ENCODE assay signal across 12 cellular contexts in genomic region chr2:217996345-217996744, GRCh38. TPM values are rescaled to one million over a fixed set of nuclear protein-coding genes. Genes with fewer than 3 reads are reported as not detected.
DNase-seq lines count a peak whose midpoint lies in the region; ATAC-seq and TF ChIP-seq lines count a peak whose summit lies in the region.
"Had no signal": no experiment of that assay in that cellular context is flagged by ENCODE, and none has a peak within 500 bp of the region (broad histone marks: within the 10 kb centered on the region; RNA-seq: fewer than 3 reads in every experiment).

No MANE protein-coding gene starts in this region.

- CTCF ChIA-PET in IMR-90 (lab: Yijun Ruan, JAX), result no interaction called here

- H3K4ac ChIP-seq in IMR-90 (ENCODE audit: low read depth, low read length), result peak overlapping the region; percentile 92

- WGBS in IMR-90 (ENCODE audit: extremely low coverage in 2 of 2, insufficient read length in 1 of 2), 2 experiments, result 20% methylated on average over 3 of the region's 5 CpGs; no CpG with 5 or more reads in 1 of the 2 experiments
- 45 to 62% methylated on average over 4 to 5 of the region's 5 CpGs for WGBS in tibial nerve, 2 donors

- peak overlapping the region; percentile 94 for H2BK5ac ChIP-seq in IMR-90 (ENCODE audit: low read depth, low read length, poor library complexity, severe bottlenecking)

- peaks cover 52% of the 10 kb centered on the region for H3K4me1 ChIP-seq in IMR-90 (ENCODE audit: control insufficient read depth, insufficient read depth, low read length)
- peaks cover 0 to 66% (median 21%) of the 10 kb centered on the region in 4 donors for H3K4me1 ChIP-seq in tibial nerve

- H3K36me3 ChIP-seq in IMR-90 (ENCODE audit: control insufficient read depth, insufficient read depth, low read length), result peaks cover 5% of the 10 kb centered on the region; the same call in 1 of the 2 replicates
- no peaks in the 10 kb centered on the region for H3K36me3 ChIP-seq in tibial nerve

- intact Hi-C loops in IMR-90 (cut with micrococcal nuclease), result no loop called here

- TF ChIP-seq CTCF in IMR-90 (conservative IDR thresholded peaks at IDR 0.05; ENCODE audit: low read depth, low read length), result no peak
- TF ChIP-seq CTCF in cardiac fibroblast (IDR thresholded peaks at IDR 0.05; ENCODE audit: low read depth, low read length), result no peak
- no peak for TF ChIP-seq CTCF in tibial nerve (IDR thresholded peaks at IDR 0.05)

- peak overlapping the region; percentile 15 for H3K4me2 ChIP-seq in IMR-90 (ENCODE audit: low read depth, low read length)

- in situ Hi-C loops in IMR-90 (cut with MboI; ENCODE audit: low sequenced_read_pairs), result no loop called here

- TF ChIP-seq POLR2A in IMR-90 (IDR thresholded peaks at IDR 0.05; ENCODE audit: low read depth, low read length) (no peak), tibial nerve (IDR thresholded peaks at IDR 0.05) (no peak)

- H4K20me1 ChIP-seq in IMR-90 (ENCODE audit: insufficient read depth, low read length), result peaks cover 24% of the 10 kb centered on the region; the same call in 1 of the 2 replicates

- peak overlapping the region; percentile 54 for H3K18ac ChIP-seq in IMR-90 (ENCODE audit: low read depth, low read length)

- ATAC-seq in IMR-90 (ENCODE audit: low read depth) (peak; percentile 56), HG02981 (IDR thresholded peaks at IDR 0.05; ENCODE audit: unreplicated experiment) (no peak), HG03354 (IDR thresholded peaks at IDR 0.05; ENCODE audit: poor library complexity, severe bottlenecking, unreplicated experiment) (no peak)
- ATAC-seq: activated CD8-positive, alpha-beta memory T cell treated with anti-CD3 and anti-CD28 coated beads, Interleukin-2, amount 10 ng/mL, durations not matched to agents 7 days and 5 days; stimulated activated naive CD8-positive, alpha-beta T cell treated with anti-CD3 and anti-CD28 coated beads, Interleukin-15, Interleukin-2, amounts not matched to agents 100 U/mL and 50 U/mL, for 24 hours had no signal

- TF ChIP-seq EP300 in tibial nerve (IDR thresholded peaks at IDR 0.05), result no peak

- no peaks in the 10 kb centered on the region for H3K27me3 ChIP-seq in IMR-90 (ENCODE audit: control insufficient read depth, insufficient read depth, low read length)
- no peaks in the 10 kb centered on the region for H3K27me3 ChIP-seq in tibial nerve

- H3K27ac ChIP-seq in IMR-90 (ENCODE audit: insufficient read depth, low read length) (peak overlapping the region; percentile 81), tibial nerve (peak overlapping the region in 3 of 4 donors; percentile 9 to 83 (median 76))

- peak overlapping the region; percentile 96 for H2AK9ac ChIP-seq in IMR-90 (replicated peaks; ENCODE audit: low read depth, low read length, poor library complexity)

- peak overlapping the region; percentile 69; the same call in 1 of the 2 replicates for H3K56ac ChIP-seq in IMR-90 (ENCODE audit: extremely low read depth, insufficient read depth, low read length)

- peak overlapping the region; percentile 76; the same call in 2 of the 3 replicates for H2BK15ac ChIP-seq in IMR-90 (ENCODE audit: low read depth, low read length)

- H3K14ac ChIP-seq in IMR-90 (replicated peaks; ENCODE audit: low read depth, low read length), result peak overlapping the region; percentile 81

- peak overlapping the region; percentile 94 for H2AK5ac ChIP-seq in IMR-90 (ENCODE audit: low read depth, low read length)

- H2AFZ ChIP-seq in IMR-90 (replicated peaks; ENCODE audit: low read length, poor library complexity), result peak overlapping the region; percentile 84

- H3K79me1 ChIP-seq in IMR-90 (ENCODE audit: low read depth in 1 of 2, low read length in 2 of 2), result peaks cover 42 to 93% of the 10 kb centered on the region in 2 experiments; a peak in 3 of 4 replicates

- H3K9me3 ChIP-seq in IMR-90 (ENCODE audit: control insufficient read depth, insufficient read depth, low read length) (no peaks in the 10 kb centered on the region), tibial nerve (no peaks in the 10 kb centered on the region)

- H3K23ac ChIP-seq in IMR-90 (ENCODE audit: low read depth, low read length), result peak overlapping the region; percentile 88

- BruUV-seq in IMR-90 (replicated peaks; lab: Mats Ljungman, UMichigan), result no TSS peak

- dilution Hi-C loops in IMR-90 (cut with HindIII; ENCODE audit: low sequenced_read_pairs, unreplicated experiment), result no loop called here

- POLR2A ChIA-PET in IMR-90 (lab: Charles Lee; ENCODE audit: unreplicated experiment), result no interaction called here

- H4K5ac ChIP-seq in IMR-90 (ENCODE audit: low read depth, low read length), result peak overlapping the region; percentile 36

- TF ChIP-seq RAD21 in IMR-90 (IDR thresholded peaks at IDR 0.05; ENCODE audit: low read length), result no peak

- peak overlapping the region; percentile 88 for H2BK120ac ChIP-seq in IMR-90 (ENCODE audit: low read depth, low read length)

- DNase-seq in IMR-90 (peak; percentile 83), cardiac fibroblast (ENCODE audit: low read depth in 2 of 2) (peak; percentile 86 to 91), kidney tubule cell (ENCODE audit: low spot score) (peak; percentile 35), tibial nerve (ENCODE audit: low spot score in 2 of 2) (peak in 1 of 2 donors; percentile 66), SIG-M5 treated with dmso at 0.1 percent for 504 hours (lab: John Stamatoyannopoulos, UW; ENCODE audit: unreplicated experiment) (no peak), DMS 273 treated with DMSO at 0.1 percent for 48 hours (lab: John Stamatoyannopoulos, UW) (no peak)
- DNase-seq: activated CD8-positive, alpha-beta memory T cell treated with anti-CD3 and anti-CD28 coated beads, Interleukin-2, amount 10 ng/mL, durations not matched to agents 7 days and 5 days; NCI-H187; stimulated activated CD4-positive, alpha-beta T cell treated with anti-CD3 and anti-CD28 coated beads, Interleukin-12 subunit alpha, Interleukin-12 subunit beta, amount 100 ng/mL, for 4 hours; stimulated activated naive CD8-positive, alpha-beta T cell treated with anti-CD3 and anti-CD28 coated beads, Interleukin-15, Interleukin-2, amounts not matched to agents 100 U/mL and 50 U/mL, for 24 hours had no signal

- H3K4me3 ChIP-seq in IMR-90 (ENCODE audit: insufficient read depth, low read depth, low read length) (no peak overlapping the region), cardiac fibroblast (replicated peaks in 1 of 2; ENCODE audit: low read depth in 2 of 2, low read length in 2 of 2) (no peak overlapping the region), tibial nerve (no peak overlapping the region)

- peaks cover 39% of the 10 kb centered on the region for H3K9me1 ChIP-seq in IMR-90 (ENCODE audit: insufficient read depth, low read length)

- peak overlapping the region; percentile 70 to 88 for H4K8ac ChIP-seq in IMR-90 (ENCODE audit: low read depth in 2 of 2, low read length in 2 of 2)

- H2BK20ac ChIP-seq in IMR-90 (ENCODE audit: low read depth, low read length), result peak overlapping the region; percentile 96

- peak overlapping the region; percentile 26 for H3K9ac ChIP-seq in IMR-90 (ENCODE audit: low read depth, low read length)

- H4K91ac ChIP-seq in IMR-90 (ENCODE audit: insufficient read depth, low read depth, low read length), result peak overlapping the region; percentile 98

TF ChIP-seq in IMR-90, 13 proteins besides CTCF, POLR2A, EP300 and RAD21:
- TF ChIP-seq RCOR1 (IDR thresholded peaks at IDR 0.05; ENCODE audit: insufficient replicate concordance, low read length) (no peak), USF2 (IDR thresholded peaks at IDR 0.05; ENCODE audit: low read depth, low read length) (no peak), CEBPB (IDR thresholded peaks at IDR 0.05; ENCODE audit: low read depth, low read length) (peak; percentile 80), MAFK (IDR thresholded peaks at IDR 0.05; ENCODE audit: low read depth, low read length) (no peak), FOS (IDR thresholded peaks at IDR 0.05; ENCODE audit: low read depth, low read length) (peak; percentile 83), ELK1 (IDR thresholded peaks at IDR 0.05; ENCODE audit: borderline replicate concordance, low read depth, low read length) (no peak), SMC3 (IDR thresholded peaks at IDR 0.05; ENCODE audit: low read depth, low read length) (no peak), MAZ (IDR thresholded peaks at IDR 0.05; ENCODE audit: borderline replicate concordance, low read depth, low read length) (peak; percentile 66; the same call in 1 of the 2 replicates), RFX5 (IDR thresholded peaks at IDR 0.05; ENCODE audit: low read depth, low read length) (no peak), CHD1 (IDR thresholded peaks at IDR 0.05; ENCODE audit: low read depth, low read length) (no peak), NFE2L2 (IDR thresholded peaks at IDR 0.05; ENCODE audit: low read depth, low read length) (peak; percentile 50; the same call in 1 of the 2 replicates), MXI1 (IDR thresholded peaks at IDR 0.05; ENCODE audit: borderline replicate concordance, low read depth, low read length) (0 out of 2 replicates have a peak, but pooled peaks have one; percentile 16), BHLHE40 (IDR thresholded peaks at IDR 0.05; ENCODE audit: low read depth, low read length) (no peak)

RNA-seq across cellular contexts. Expression of gene TNS1, which starts 6.5 kb away (rescaled TPM):
- total RNA-seq in IMR-90 (2012; rRNA removed), result 41.9 and 45.2 TPM in 2 replicates
- 40.3 and 41.1 TPM in 2 replicates for polyA plus RNA-seq in IMR-90 (2012; rRNA removed)
- 17.3 and 23.8 TPM in 2 replicates for polyA plus RNA-seq in IMR-90 (2012; cell fraction: cytosol; rRNA removed)
- 68.3 and 71.1 TPM in 2 replicates for polyA plus RNA-seq in IMR-90 (2012; cell fraction: nucleus; rRNA removed; ENCODE audit: low replicate concordance)
- 100 to 1,000 TPM; 461 to 648 (median 565) TPM for total RNA-seq in tibial nerve

Comparison
In these comparisons a context has a peak if more than half of its experiments do, and no peak if none do; other contexts are left out.
1. DNase-seq: peak in IMR-90 (single experiment), cardiac fibroblast (2 of 2) and kidney tubule cell (single experiment); none in SIG-M5 treated with dmso at 0.1 percent for 504 hours (single experiment) and DMS 273 treated with DMSO at 0.1 percent for 48 hours (single experiment).
2. RNA of gene TNS1, which starts 6.5 kb away (total RNA-seq): 461 to 648 TPM in tibial nerve; 41.9 to 45.2 TPM in IMR-90; every median in the first group is over 10 times any median in the second.